Comparison of ENCODE assay signal across 1 cellular context in the genomic region with DNA sequence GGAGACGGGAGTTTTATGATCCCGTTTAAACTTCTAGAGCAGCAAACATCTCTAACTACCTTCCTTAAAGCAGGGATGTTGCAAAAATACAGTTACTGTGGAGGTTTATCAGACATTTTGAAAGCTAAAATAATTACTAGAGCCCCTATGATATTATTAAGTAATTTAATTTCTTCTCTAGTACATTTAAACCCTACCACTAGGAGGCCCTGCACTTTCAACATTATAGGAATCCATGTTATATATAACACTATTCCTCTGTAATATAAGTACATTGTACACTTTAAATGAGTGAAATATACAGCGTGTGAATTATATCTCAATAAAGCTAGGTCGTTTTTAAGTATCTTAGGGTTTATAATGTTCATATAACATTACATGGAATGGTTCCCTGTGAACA.
TF ChIP-seq lines count a peak whose summit lies in the region.

No MANE protein-coding gene starts in this region.

TF ChIP-seq in HCT116, 20 proteins besides CTCF, POLR2A, EP300 and RAD21 (continued from another document):
- no peak for TF ChIP-seq ZFX (IDR thresholded peaks at IDR 0.05)
- TF ChIP-seq ELF1 (IDR thresholded peaks at IDR 0.05; ENCODE audit: borderline replicate concordance, low read depth), result no peak
- TF ChIP-seq, protein P1, sequence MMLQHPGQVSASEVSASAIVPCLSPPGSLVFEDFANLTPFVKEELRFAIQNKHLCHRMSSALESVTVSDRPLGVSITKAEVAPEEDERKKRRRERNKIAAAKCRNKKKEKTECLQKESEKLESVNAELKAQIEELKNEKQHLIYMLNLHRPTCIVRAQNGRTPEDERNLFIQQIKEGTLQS (IDR thresholded peaks at IDR 0.05), result no peak
- no peak for TF ChIP-seq CEBPB (IDR thresholded peaks at IDR 0.05; ENCODE audit: low read depth)
- no peak for TF ChIP-seq SRF (IDR thresholded peaks at IDR 0.05; ENCODE audit: low read depth)
- TF ChIP-seq, protein P2, sequence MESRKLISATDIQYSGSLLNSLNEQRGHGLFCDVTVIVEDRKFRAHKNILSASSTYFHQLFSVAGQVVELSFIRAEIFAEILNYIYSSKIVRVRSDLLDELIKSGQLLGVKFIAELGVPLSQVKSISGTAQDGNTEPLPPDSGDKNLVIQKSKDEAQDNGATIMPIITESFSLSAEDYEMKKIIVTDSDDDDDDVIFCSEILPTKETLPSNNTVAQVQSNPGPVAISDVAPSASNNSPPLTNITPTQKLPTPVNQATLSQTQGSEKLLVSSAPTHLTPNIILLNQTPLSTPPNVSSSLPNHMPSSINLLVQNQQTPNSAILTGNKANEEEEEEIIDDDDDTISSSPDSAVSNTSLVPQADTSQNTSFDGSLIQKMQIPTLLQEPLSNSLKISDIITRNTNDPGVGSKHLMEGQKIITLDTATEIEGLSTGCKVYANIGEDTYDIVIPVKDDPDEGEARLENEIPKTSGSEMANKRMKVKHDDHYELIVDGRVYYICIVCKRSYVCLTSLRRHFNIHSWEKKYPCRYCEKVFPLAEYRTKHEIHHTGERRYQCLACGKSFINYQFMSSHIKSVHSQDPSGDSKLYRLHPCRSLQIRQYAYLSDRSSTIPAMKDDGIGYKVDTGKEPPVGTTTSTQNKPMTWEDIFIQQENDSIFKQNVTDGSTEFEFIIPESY (IDR thresholded peaks at IDR 0.05; ENCODE audit: extremely low read depth, insufficient replicate concordance, low read length), result no peak
- no peak for TF ChIP-seq YY1 (IDR thresholded peaks at IDR 0.05; ENCODE audit: extremely low read depth, insufficient replicate concordance, low read depth, low read length)
- TF ChIP-seq ZNF274 (IDR thresholded peaks at IDR 0.05; ENCODE audit: low read depth, low read length), result no peak
- TF ChIP-seq SIN3A (IDR thresholded peaks at IDR 0.05; ENCODE audit: low read depth), result no peak
- no peak for TF ChIP-seq EZH2phosphoT487 (IDR thresholded peaks at IDR 0.05; ENCODE audit: borderline replicate concordance)
- no peak for TF ChIP-seq SP1 (IDR thresholded peaks at IDR 0.05; ENCODE audit: low read depth)
- TF ChIP-seq FOSL1 (IDR thresholded peaks at IDR 0.05; ENCODE audit: low read depth), result no peak
- no peak for TF ChIP-seq JUND (IDR thresholded peaks at IDR 0.05)
